ENCODE assay signal across 18 cellular contexts in the genomic region with DNA sequence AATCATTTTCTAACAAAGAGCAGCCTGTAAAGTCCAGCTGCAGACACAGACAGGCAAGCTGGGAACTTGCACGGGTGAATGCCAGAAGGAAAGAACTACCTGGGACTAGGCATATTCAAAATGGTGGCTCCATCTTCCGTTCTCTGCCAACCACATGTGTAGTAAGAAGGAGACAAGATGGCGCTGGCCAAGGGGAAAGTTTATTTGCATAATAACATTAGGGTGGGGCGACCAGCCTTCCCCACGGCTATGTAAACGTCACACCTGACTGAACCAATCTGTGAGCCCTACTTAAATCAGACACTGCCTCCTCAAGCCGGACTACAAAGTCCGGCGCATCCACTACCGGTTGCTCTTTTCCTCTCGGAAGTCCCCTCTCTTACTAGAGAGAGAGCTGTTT.
DNase-seq lines count a peak whose midpoint lies in the region; ATAC-seq, FAIRE-seq and TF ChIP-seq lines count a peak whose summit lies in the region.
"Had no signal": no experiment of that assay in that cellular context is flagged by ENCODE, and none has a peak within 500 bp of the region (broad histone marks: within the 10 kb centered on the region; RNA-seq: fewer than 3 reads in every experiment).

No MANE protein-coding gene starts in this region.

- H4K20me1 ChIP-seq in GM12878 (ENCODE audit: control insufficient read depth, insufficient read depth) = no peaks in the 10 kb centered on the region

- CTCF ChIA-PET in GM12878 (lab: Yijun Ruan, JAX) = no interaction called here

- in situ Hi-C loops in GM12878 (cut with MboI) = no loop called here

- no peak overlapping the region for H2BK120ac ChIP-seq in mesenchymal stem cell (ENCODE audit: low read depth, low read length)

- no peak for TF ChIP-seq POLR2A in GM12878 (IDR thresholded peaks at IDR 0.05; ENCODE audit: low read depth, low read length)
- TF ChIP-seq POLR2A in upper lobe of left lung (IDR thresholded peaks at IDR 0.05) = no peak

- no peak overlapping the region for H3K23ac ChIP-seq in mesenchymal stem cell (ENCODE audit: low read length in 2 of 2)

- intact Hi-C loops in GM12878 (cut with micrococcal nuclease; ENCODE audit: unreplicated experiment) = no loop called here
- intact Hi-C loops in colonic mucosa (cut with DNase I) = no loop called here

- WGBS in GM12878 (ENCODE audit: insufficient coverage, insufficient replicate concordance, low lambda C conversion rate, missing lambda C conversion rate) = 57% methylated on average over 11 of the region's 11 CpGs
- 94% methylated on average over 11 of the region's 11 CpGs for WGBS in mesenchymal stem cell
- 91 to 94% methylated on average over 11 of the region's 11 CpGs for WGBS in upper lobe of left lung, 2 donors

- no peak overlapping the region for H2BK15ac ChIP-seq in mesenchymal stem cell (ENCODE audit: low read depth, poor library complexity, severe bottlenecking)

- SMC1A ChIA-PET in GM12878 (lab: Charles Lee; ENCODE audit: uncharacterized antibody, unreplicated experiment) = interaction anchor here (1.4 kb wide), 2 partner anchors 13 to 86 kb away, joined by 3 to 4 read pairs; no protein-coding TSS in a partner anchor

- H2BK5ac ChIP-seq in mesenchymal stem cell (ENCODE audit: low read depth, low read length, poor library complexity, severe bottlenecking) = no peak overlapping the region

- H3K9me3 ChIP-seq in GM12878 (replicated peaks; ENCODE audit: control insufficient read depth, insufficient read depth, low read length) = no peaks in the 10 kb centered on the region; the same call in 2 of the 3 replicates
- no peaks in the 10 kb centered on the region for H3K9me3 ChIP-seq in mesenchymal stem cell (ENCODE audit: control insufficient read depth, low read length)
- H3K9me3 ChIP-seq in colonic mucosa = no peaks in the 10 kb centered on the region
- no peaks in the 10 kb centered on the region for H3K9me3 ChIP-seq in upper lobe of left lung
- H3K9me3 ChIP-seq: HAP-1 had no signal

- no peak overlapping the region for H2AFZ ChIP-seq in GM12878 (ENCODE audit: control insufficient read depth, low read depth, low read length)
- no peak overlapping the region for H2AFZ ChIP-seq in mesenchymal stem cell (ENCODE audit: low read depth, low read length)

- ATAC-seq in GM12878 (no peak), upper lobe of left lung (ENCODE audit: low FRiP score in 2 of 2) (no peak)

- H2BK12ac ChIP-seq in mesenchymal stem cell (ENCODE audit: low read length in 2 of 2) = no peak overlapping the region

- no peak overlapping the region for H4K8ac ChIP-seq in mesenchymal stem cell (ENCODE audit: low read length)

- no peak for FAIRE-seq in GM12878 (lab: Jason Lieb, UNC)
- FAIRE-seq: A204.1, D721Med, GM18507 had no signal

- H3K4me1 ChIP-seq in GM12878 (ENCODE audit: control insufficient read depth, insufficient read depth, low read length) (no peaks in the 10 kb centered on the region), mesenchymal stem cell (ENCODE audit: control insufficient read depth, insufficient read depth, low read depth, low read length) (peaks cover 3% of the 10 kb centered on the region), colonic mucosa (no peaks in the 10 kb centered on the region), upper lobe of left lung (peaks cover 0 to 7% (median 3%) of the 10 kb centered on the region in 4 donors)

- no peaks in the 10 kb centered on the region for H3K79me2 ChIP-seq in GM12878 (ENCODE audit: control insufficient read depth, insufficient read depth, low read length)

- POLR2A ChIA-PET in GM12878 (lab: Charles Lee) = no interaction called here

- no peak for TF ChIP-seq CTCF in 22Rv1 (IDR thresholded peaks at IDR 0.05)
- no peak for TF ChIP-seq CTCF in GM12878 (IDR thresholded peaks at IDR 0.05 in 2 of 3, conservative IDR thresholded peaks at IDR 0.05 in 1 of 3; ENCODE audit: control insufficient read depth in 2 of 3, extremely low read depth in 1 of 3, insufficient read depth in 1 of 3, low read depth in 3 of 3, low read length in 3 of 3)
- no peak for TF ChIP-seq CTCF in colonic mucosa (IDR thresholded peaks at IDR 0.05)
- TF ChIP-seq CTCF in upper lobe of left lung (IDR thresholded peaks at IDR 0.05) = no peak

- H3K4me2 ChIP-seq in GM12878 (ENCODE audit: control insufficient read depth, insufficient read depth) (no peak overlapping the region), mesenchymal stem cell (ENCODE audit: low read length, poor library complexity, severe bottlenecking) (no peak overlapping the region)

- H4K91ac ChIP-seq in mesenchymal stem cell (ENCODE audit: low read length) = no peak overlapping the region

- no peak overlapping the region for H3K4ac ChIP-seq in mesenchymal stem cell (ENCODE audit: low read depth in 1 of 2, low read length in 2 of 2)

- peak overlapping the region; percentile 10 for H2AK5ac ChIP-seq in mesenchymal stem cell (ENCODE audit: low read length, severe bottlenecking)

- DNase-seq in DMS153 (lab: John Stamatoyannopoulos, UW) = peak; percentile 91
- no peak for DNase-seq in GM12878 (ENCODE audit: low read depth, low spot score)
- DNase-seq in mesenchymal stem cell = no peak
- DNase-seq in islet precursor cell = no peak
- DNase-seq in colonic mucosa = no peak
- no peak for DNase-seq in stimulated activated CD4-positive, alpha-beta T cell treated with anti-CD3 and anti-CD28 coated beads, Interleukin-4, amount 100 ng/mL, for 1 hour
- DNase-seq in upper lobe of left lung = no peak
- DNase-seq: CD4-positive, alpha-beta memory T cell; DMS53; GOT3; HFFc6 had no signal

- H3K9ac ChIP-seq in GM12878 (ENCODE audit: control insufficient read depth, insufficient read depth, low read length) (no peak overlapping the region), mesenchymal stem cell (ENCODE audit: low read length) (no peak overlapping the region), colonic mucosa (ENCODE audit: low read depth in 2 of 2, low read length in 2 of 2) (no peak overlapping the region)

- peaks cover 1% of the 10 kb centered on the region for H3K79me1 ChIP-seq in mesenchymal stem cell (replicated peaks; ENCODE audit: low read length, poor library complexity, severe bottlenecking)

- no peak for TF ChIP-seq EP300 in GM12878 (IDR thresholded peaks at IDR 0.05; ENCODE audit: borderline replicate concordance in 1 of 2, control insufficient read depth in 1 of 2, low read depth in 2 of 2, low read length in 2 of 2)
- TF ChIP-seq EP300 in upper lobe of left lung (IDR thresholded peaks at IDR 0.05) = no peak

- H3K18ac ChIP-seq in mesenchymal stem cell (ENCODE audit: low read depth in 1 of 2, low read length in 2 of 2) = no peak overlapping the region

- no peaks in the 10 kb centered on the region for H3K27me3 ChIP-seq in GM12878 (replicated peaks in 1 of 2; ENCODE audit: control insufficient read depth in 2 of 2, insufficient read depth in 2 of 2, low read length in 1 of 2)
- H3K27me3 ChIP-seq in mesenchymal stem cell (ENCODE audit: control insufficient read depth in 1 of 2, insufficient read depth in 1 of 2, low read length in 2 of 2) = no peaks in the 10 kb centered on the region
- H3K27me3 ChIP-seq in colonic mucosa = no peaks in the 10 kb centered on the region
- no peaks in the 10 kb centered on the region for H3K27me3 ChIP-seq in upper lobe of left lung

- no peaks in the 10 kb centered on the region for H3K36me3 ChIP-seq in GM12878 (ENCODE audit: control insufficient read depth in 2 of 2, insufficient read depth in 2 of 2, low read length in 1 of 2)
- H3K36me3 ChIP-seq in mesenchymal stem cell (ENCODE audit: control insufficient read depth in 1 of 2, insufficient read depth in 2 of 2, low read depth in 1 of 2, low read length in 2 of 2) = peaks cover 0 to 4% of the 10 kb centered on the region in 2 experiments
- no peaks in the 10 kb centered on the region for H3K36me3 ChIP-seq in colonic mucosa
- H3K36me3 ChIP-seq in upper lobe of left lung = no peaks in the 10 kb centered on the region
- H3K36me3 ChIP-seq: HAP-1 had no signal

- no peak for TF ChIP-seq RAD21 in GM12878 (IDR thresholded peaks at IDR 0.05; ENCODE audit: insufficient read depth, low read depth, low read length)

- RAD21 ChIA-PET in GM12878 (lab: Charles Lee; ENCODE audit: unreplicated experiment) = interaction anchor here (0.6 kb wide), 1 partner anchor 186 kb away, joined by 3 read pairs; no protein-coding TSS in a partner anchor

- no peak overlapping the region for H3K14ac ChIP-seq in mesenchymal stem cell (ENCODE audit: low read length in 2 of 2)

- H3K27ac ChIP-seq in 22Rv1 = peak overlapping the region; percentile 59; the same call in 1 of the 2 replicates
- no peak overlapping the region for H3K27ac ChIP-seq in GM12878 (ENCODE audit: control insufficient read depth, insufficient read depth)
- no peak overlapping the region for H3K27ac ChIP-seq in mesenchymal stem cell (ENCODE audit: low read length, poor library complexity, severe bottlenecking)
- H3K27ac ChIP-seq in colonic mucosa = no peak overlapping the region
- H3K27ac ChIP-seq in upper lobe of left lung = no peak overlapping the region
- H3K27ac ChIP-seq: C4-2B, HL-60 had no signal

- no TSS peak for BruUV-seq in GM12878 (replicated peaks; lab: Mats Ljungman, UMichigan)

- H3K4me3 ChIP-seq in GM12878 (no peak overlapping the region), mesenchymal stem cell (ENCODE audit: insufficient read depth in 1 of 2, low read depth in 1 of 2, low read length in 2 of 2) (no peak overlapping the region), colonic mucosa (no peak overlapping the region), upper lobe of left lung (no peak overlapping the region)
- H3K4me3 ChIP-seq: HAP-1 had no signal

TF ChIP-seq in GM12878, 131 proteins besides CTCF, POLR2A, EP300 and RAD21 (continues in another document):
- TF ChIP-seq, protein P1, sequence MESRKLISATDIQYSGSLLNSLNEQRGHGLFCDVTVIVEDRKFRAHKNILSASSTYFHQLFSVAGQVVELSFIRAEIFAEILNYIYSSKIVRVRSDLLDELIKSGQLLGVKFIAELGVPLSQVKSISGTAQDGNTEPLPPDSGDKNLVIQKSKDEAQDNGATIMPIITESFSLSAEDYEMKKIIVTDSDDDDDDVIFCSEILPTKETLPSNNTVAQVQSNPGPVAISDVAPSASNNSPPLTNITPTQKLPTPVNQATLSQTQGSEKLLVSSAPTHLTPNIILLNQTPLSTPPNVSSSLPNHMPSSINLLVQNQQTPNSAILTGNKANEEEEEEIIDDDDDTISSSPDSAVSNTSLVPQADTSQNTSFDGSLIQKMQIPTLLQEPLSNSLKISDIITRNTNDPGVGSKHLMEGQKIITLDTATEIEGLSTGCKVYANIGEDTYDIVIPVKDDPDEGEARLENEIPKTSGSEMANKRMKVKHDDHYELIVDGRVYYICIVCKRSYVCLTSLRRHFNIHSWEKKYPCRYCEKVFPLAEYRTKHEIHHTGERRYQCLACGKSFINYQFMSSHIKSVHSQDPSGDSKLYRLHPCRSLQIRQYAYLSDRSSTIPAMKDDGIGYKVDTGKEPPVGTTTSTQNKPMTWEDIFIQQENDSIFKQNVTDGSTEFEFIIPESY (IDR thresholded peaks at IDR 0.05) = no peak
- TF ChIP-seq EED (IDR thresholded peaks at IDR 0.05; ENCODE audit: low read depth) (no peak), ATF3 (IDR thresholded peaks at IDR 0.05; ENCODE audit: borderline replicate concordance, extremely low read depth, low read depth, low read length) (no peak), NBN (IDR thresholded peaks at IDR 0.05) (no peak)
